ENCODE assay signal across 1 cellular context in the genomic region with DNA sequence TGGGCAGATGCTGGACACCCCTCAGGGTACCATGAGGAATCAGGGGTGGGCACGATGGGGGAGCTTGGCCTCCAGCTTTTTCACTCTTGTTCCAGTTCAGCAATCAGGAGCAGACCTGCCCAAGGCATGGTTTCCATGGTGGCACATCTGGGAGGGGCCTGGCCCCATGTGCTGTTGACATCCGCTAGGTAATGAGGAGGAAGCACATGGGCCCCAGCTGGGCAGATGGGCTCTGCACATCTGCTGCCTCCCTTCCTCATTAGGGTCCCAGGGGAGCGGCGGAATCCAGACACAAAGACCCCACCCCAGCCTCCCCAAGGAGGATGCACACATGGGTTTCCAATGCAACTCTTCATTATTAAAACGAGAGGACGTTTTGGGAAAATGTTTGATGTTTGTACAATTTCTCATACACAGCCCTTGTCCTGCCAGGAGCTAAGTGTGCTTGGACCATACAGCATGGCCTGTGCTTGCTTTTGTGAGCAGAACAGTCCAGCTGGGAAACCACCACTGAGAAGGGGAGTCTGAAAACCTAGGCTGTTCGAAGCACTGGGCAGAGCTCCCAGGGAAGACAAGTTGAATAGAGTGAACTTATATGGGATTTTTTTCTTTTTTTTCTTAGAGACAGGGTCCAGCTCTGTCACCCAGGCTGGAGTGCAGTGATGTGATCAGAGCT.
TF ChIP-seq lines count a peak whose summit lies in the region.

No MANE protein-coding gene starts in this region.

TF ChIP-seq in HepG2, 621 proteins besides CTCF, POLR2A, EP300 and RAD21:
- TF ChIP-seq ZNF850 (CRISPR knock-in tag; conservative IDR thresholded peaks at IDR 0.05) (no peak), ZSCAN31 (CRISPR knock-in tag; IDR thresholded peaks at IDR 0.05; ENCODE audit: low read depth) (no peak)
- TF ChIP-seq, protein P1, sequence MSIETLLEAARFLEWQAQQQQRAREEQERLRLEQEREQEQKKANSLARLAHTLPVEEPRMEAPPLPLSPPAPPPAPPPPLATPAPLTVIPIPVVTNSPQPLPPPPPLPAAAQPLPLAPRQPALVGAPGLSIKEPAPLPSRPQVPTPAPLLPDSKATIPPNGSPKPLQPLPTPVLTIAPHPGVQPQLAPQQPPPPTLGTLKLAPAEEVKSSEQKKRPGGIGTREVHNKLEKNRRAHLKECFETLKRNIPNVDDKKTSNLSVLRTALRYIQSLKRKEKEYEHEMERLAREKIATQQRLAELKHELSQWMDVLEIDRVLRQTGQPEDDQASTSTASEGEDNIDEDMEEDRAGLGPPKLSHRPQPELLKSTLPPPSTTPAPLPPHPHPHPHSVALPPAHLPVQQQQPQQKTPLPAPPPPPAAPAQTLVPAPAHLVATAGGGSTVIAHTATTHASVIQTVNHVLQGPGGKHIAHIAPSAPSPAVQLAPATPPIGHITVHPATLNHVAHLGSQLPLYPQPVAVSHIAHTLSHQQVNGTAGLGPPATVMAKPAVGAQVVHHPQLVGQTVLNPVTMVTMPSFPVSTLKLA (IDR thresholded peaks at IDR 0.05) = 0 out of 2 replicates have a peak, but pooled peaks have one; percentile 3
